Comparison of ENCODE assay signal across 8 cellular contexts in genomic region chr11:57458060-57458409, GRCh38. TPM values are rescaled to one million over a fixed set of nuclear protein-coding genes. Genes with fewer than 3 reads are reported as not detected.
DNase-seq lines count a peak whose midpoint lies in the region; ATAC-seq and TF ChIP-seq lines count a peak whose summit lies in the region.

No MANE protein-coding gene starts in this region.

- peaks cover 27% of the 10 kb centered on the region for H4K20me1 ChIP-seq in BLaER1

- peaks cover 29% of the 10 kb centered on the region for H3K27me3 Mint-ChIP-seq in activated T-helper 17 cell treated with anti-CD3 and anti-CD28 coated beads, Interleukin-2, amount 50 U/mL, for 72 hours
- peaks cover 26 to 44% of the 10 kb centered on the region in 2 donors for H3K27me3 Mint-ChIP-seq in natural killer cell treated with Interleukin-12 subunit alpha and Interleukin-12 subunit beta and Interleukin-15 and Interleukin-18, amount 100 ng/mL, for 72 hours

- H3K36me3 Mint-ChIP-seq in activated T-helper 17 cell treated with anti-CD3 and anti-CD28 coated beads, Interleukin-2, amount 50 U/mL, for 72 hours (ENCODE audit: low read depth): no peaks in the 10 kb centered on the region
- no peaks in the 10 kb centered on the region for H3K36me3 Mint-ChIP-seq in natural killer cell treated with Interleukin-12 subunit alpha and Interleukin-12 subunit beta and Interleukin-15 and Interleukin-18, amount 100 ng/mL, for 72 hours

- H3K4me3 ChIP-seq in BLaER1: peak overlapping the region; percentile 76
- no peak overlapping the region for H3K4me3 ChIP-seq in HEK293 (ENCODE audit: low read depth, low read length)

- TF ChIP-seq CTCF in HEK293 (tag by site-specific recombination; IDR thresholded peaks at IDR 0.05): no peak

- CTCF ChIA-PET in HEK293 (lab: Yijun Ruan, JAX): interaction anchor here (0.6 to 9.3 kb wide), 49 partner anchors 9 to 1054 kb away, joined by 3 to 191 read pairs (median 5); partner anchors contain the start of genes CTNND1, SLC43A1, TIMM10 and UBE2L6

- H3K9ac ChIP-seq in BLaER1: no peak overlapping the region

- H3K27ac ChIP-seq in BLaER1: no peak overlapping the region
- H3K27ac ChIP-seq in HEK293 (ENCODE audit: extremely low read depth, low read depth, low read length): no peak overlapping the region
- no peak overlapping the region for H3K27ac ChIP-seq in caudate nucleus (ENCODE audit: low read depth, low read length)

- H3K36me3 ChIP-seq in BLaER1 (no peaks in the 10 kb centered on the region), HEK293 (ENCODE audit: control insufficient read depth in 2 of 2, insufficient read depth in 1 of 2, low read length in 2 of 2) (no peaks in the 10 kb centered on the region)

- no peaks in the 10 kb centered on the region for H3K9me3 ChIP-seq in BLaER1
- H3K9me3 ChIP-seq in HEK293 (ENCODE audit: control insufficient read depth, insufficient read depth, low read depth, low read length): no peaks in the 10 kb centered on the region

- POLR2A ChIA-PET in HEK293 (lab: Yijun Ruan, JAX): no interaction called here

- in situ Hi-C loops in KBM-7 (cut with MboI; ENCODE audit: low pct_unique_long_range_greater_than_20kb, low sequenced_read_pairs): no loop called here

- no peak for DNase-seq in natural killer cell treated with Interleukin-12 subunit alpha and Interleukin-12 subunit beta and Interleukin-15 and Interleukin-18, amount 100 ng/mL, for 72 hours (ENCODE audit: low spot score)
- DNase-seq in mesenteric fat pad (ENCODE audit: low spot score) (no peak), caudate nucleus (lab: John Stamatoyannopoulos, UW) (no peak), KBM-7 (no peak)

- no peak overlapping the region for H3K27ac Mint-ChIP-seq in activated T-helper 17 cell treated with anti-CD3 and anti-CD28 coated beads, Interleukin-2, amount 50 U/mL, for 72 hours
- no peak overlapping the region for H3K27ac Mint-ChIP-seq in natural killer cell treated with Interleukin-12 subunit alpha and Interleukin-12 subunit beta and Interleukin-15 and Interleukin-18, amount 100 ng/mL, for 72 hours

- H3K4me2 ChIP-seq in BLaER1: peak overlapping the region; percentile 98

- ATAC-seq in activated T-helper 17 cell treated with anti-CD3 and anti-CD28 coated beads, Interleukin-2, amount 50 U/mL, for 72 hours (replicated peaks): peak; percentile 59
- ATAC-seq in natural killer cell treated with Interleukin-12 subunit alpha and Interleukin-12 subunit beta and Interleukin-15 and Interleukin-18, amount 100 ng/mL, for 72 hours: no peak
- no peak for ATAC-seq in HG03045 (IDR thresholded peaks at IDR 0.05; ENCODE audit: unreplicated experiment)

- H3K4me1 Mint-ChIP-seq in activated T-helper 17 cell treated with anti-CD3 and anti-CD28 coated beads, Interleukin-2, amount 50 U/mL, for 72 hours: peaks cover 17% of the 10 kb centered on the region
- H3K4me1 Mint-ChIP-seq in natural killer cell treated with Interleukin-12 subunit alpha and Interleukin-12 subunit beta and Interleukin-15 and Interleukin-18, amount 100 ng/mL, for 72 hours (ENCODE audit: low read depth in 2 of 2): peaks cover 33 to 35% of the 10 kb centered on the region in 2 donors

- H3K4me3 Mint-ChIP-seq in activated T-helper 17 cell treated with anti-CD3 and anti-CD28 coated beads, Interleukin-2, amount 50 U/mL, for 72 hours: peak overlapping the region; percentile 78
- H3K4me3 Mint-ChIP-seq in natural killer cell treated with Interleukin-12 subunit alpha and Interleukin-12 subunit beta and Interleukin-15 and Interleukin-18, amount 100 ng/mL, for 72 hours: peak overlapping the region; percentile 43

- peaks cover 51% of the 10 kb centered on the region for H3K27me3 ChIP-seq in BLaER1

- H3K9me3 Mint-ChIP-seq in activated T-helper 17 cell treated with anti-CD3 and anti-CD28 coated beads, Interleukin-2, amount 50 U/mL, for 72 hours: no peaks in the 10 kb centered on the region
- no peaks in the 10 kb centered on the region for H3K9me3 Mint-ChIP-seq in natural killer cell treated with Interleukin-12 subunit alpha and Interleukin-12 subunit beta and Interleukin-15 and Interleukin-18, amount 100 ng/mL, for 72 hours

- H3K4me1 ChIP-seq in BLaER1 (peaks cover 46% of the 10 kb centered on the region), HEK293 (ENCODE audit: control insufficient read depth, insufficient read depth, low read length) (no peaks in the 10 kb centered on the region)

TF ChIP-seq in HEK293, 187 proteins besides CTCF, POLR2A, EP300 and RAD21:
- TF ChIP-seq SCRT2 (tag by site-specific recombination; IDR thresholded peaks at IDR 0.05): 0 out of 2 replicates have a peak, but pooled peaks have one; percentile 10
- TF ChIP-seq, protein P1, sequence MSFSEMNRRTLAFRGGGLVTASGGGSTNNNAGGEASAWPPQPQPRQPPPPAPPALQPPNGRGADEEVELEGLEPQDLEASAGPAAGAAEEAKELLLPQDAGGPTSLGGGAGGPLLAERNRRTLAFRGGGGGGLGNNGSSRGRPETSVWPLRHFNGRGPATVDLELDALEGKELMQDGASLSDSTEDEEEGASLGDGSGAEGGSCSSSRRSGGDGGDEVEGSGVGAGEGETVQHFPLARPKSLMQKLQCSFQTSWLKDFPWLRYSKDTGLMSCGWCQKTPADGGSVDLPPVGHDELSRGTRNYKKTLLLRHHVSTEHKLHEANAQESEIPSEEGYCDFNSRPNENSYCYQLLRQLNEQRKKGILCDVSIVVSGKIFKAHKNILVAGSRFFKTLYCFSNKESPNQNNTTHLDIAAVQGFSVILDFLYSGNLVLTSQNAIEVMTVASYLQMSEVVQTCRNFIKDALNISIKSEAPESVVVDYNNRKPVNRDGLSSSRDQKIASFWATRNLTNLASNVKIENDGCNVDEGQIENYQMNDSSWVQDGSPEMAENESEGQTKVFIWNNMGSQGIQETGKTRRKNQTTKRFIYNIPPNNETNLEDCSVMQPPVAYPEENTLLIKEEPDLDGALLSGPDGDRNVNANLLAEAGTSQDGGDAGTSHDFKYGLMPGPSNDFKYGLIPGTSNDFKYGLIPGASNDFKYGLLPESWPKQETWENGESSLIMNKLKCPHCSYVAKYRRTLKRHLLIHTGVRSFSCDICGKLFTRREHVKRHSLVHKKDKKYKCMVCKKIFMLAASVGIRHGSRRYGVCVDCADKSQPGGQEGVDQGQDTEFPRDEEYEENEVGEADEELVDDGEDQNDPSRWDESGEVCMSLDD (tag by site-specific recombination; IDR thresholded peaks at IDR 0.05): no peak

RNA-seq across cellular contexts. Expression of gene RTN4RL2, which starts 2.3 kb away (rescaled TPM):
- total RNA-seq in activated T-helper 17 cell treated with anti-CD3 and anti-CD28 coated beads, Interleukin-2, amount 50 U/mL, for 72 hours: under 1 TPM; 0.22 to 0.82 TPM
- total RNA-seq in natural killer cell treated with Interleukin-12 subunit alpha and Interleukin-12 subunit beta and Interleukin-15 and Interleukin-18, amount 100 ng/mL, for 72 hours: not detected
- total RNA-seq in mesenteric fat pad: 2.8 TPM

RNA-seq across cellular contexts. Expression of gene SLC43A3, which starts 31.1 kb away (rescaled TPM):
- total RNA-seq in activated T-helper 17 cell treated with anti-CD3 and anti-CD28 coated beads, Interleukin-2, amount 50 U/mL, for 72 hours: 100 to 1,000 TPM; 346 to 386 TPM
- total RNA-seq in natural killer cell treated with Interleukin-12 subunit alpha and Interleukin-12 subunit beta and Interleukin-15 and Interleukin-18, amount 100 ng/mL, for 72 hours: 100 to 1,000 TPM in 1 of 2 donors, 10 to 100 TPM in 1; 86.9 to 308 TPM
- 95.1 TPM for total RNA-seq in mesenteric fat pad

RNA-seq across cellular contexts. Expression of gene SLC43A1, which starts 57.5 kb away (rescaled TPM):
- total RNA-seq in activated T-helper 17 cell treated with anti-CD3 and anti-CD28 coated beads, Interleukin-2, amount 50 U/mL, for 72 hours: 10 to 100 TPM in 1 of 2 donors, 1 to 10 TPM in 1; 9.1 to 20.0 TPM
- 10 to 100 TPM in 1 of 2 donors, 1 to 10 TPM in 1; 4.2 to 16.5 TPM for total RNA-seq in natural killer cell treated with Interleukin-12 subunit alpha and Interleukin-12 subunit beta and Interleukin-15 and Interleukin-18, amount 100 ng/mL, for 72 hours
- 8.4 TPM for total RNA-seq in mesenteric fat pad
